Comparison of ENCODE assay signal across 12 cellular contexts in genomic region chr1:27574001-27574781, GRCh38. TPM values are rescaled to one million over a fixed set of nuclear protein-coding genes. Genes with fewer than 3 reads are reported as not detected.
DNase-seq lines count a peak whose midpoint lies in the region; ATAC-seq, FAIRE-seq and TF ChIP-seq lines count a peak whose summit lies in the region.
"Had no signal": no experiment of that assay in that cellular context is flagged by ENCODE, and none has a peak within 500 bp of the region (broad histone marks: within the 10 kb centered on the region; RNA-seq: fewer than 3 reads in every experiment).

No MANE protein-coding gene starts in this region.

- H3K4me3 Mint-ChIP-seq in endodermal cell = peak overlapping the region; percentile 47
- H3K4me3 Mint-ChIP-seq in nephron progenitor cell = peak overlapping the region; percentile 68

- ATAC-seq in Right ventricle myocardium inferior = no peak
- ATAC-seq in GM21528 (IDR thresholded peaks at IDR 0.05; ENCODE audit: low FRiP score, unreplicated experiment) = no peak

- DNase-seq in left ventricle myocardium inferior (peak; percentile 48), Right ventricle myocardium inferior (ENCODE audit: missing footprints) (no peak), endodermal cell (no peak), nephron progenitor cell (no peak), uterus (peak in 1 of 2 donors; percentile 43), GM20000 (ENCODE audit: low spot score) (no peak), H54 (ENCODE audit: insufficient read length, low spot score) (no peak)
- DNase-seq: cortex of kidney, SHP77 treated with DMSO at 0.1 percent for 48 hours had no signal

- 80 to 81% methylated on average over 7 to 8 of the region's 8 CpGs for WGBS in endodermal cell (ENCODE audit: insufficient coverage in 1 of 2, insufficient read length in 1 of 2), 2 experiments

- peak overlapping the region; percentile 60 for H3K9ac ChIP-seq in endodermal cell (ENCODE audit: extremely low read depth, low read length, poor library complexity, severe bottlenecking)

- no peaks in the 10 kb centered on the region for H3K9me3 Mint-ChIP-seq in endodermal cell
- no peaks in the 10 kb centered on the region for H3K9me3 Mint-ChIP-seq in nephron progenitor cell

- H3K27ac ChIP-seq in left ventricle myocardium inferior (replicated peaks) = peak overlapping the region; percentile 97
- peak overlapping the region; percentile 71 for H3K27ac ChIP-seq in endodermal cell (ENCODE audit: low read depth, low read length)
- H3K27ac ChIP-seq in uterus = peak overlapping the region; percentile 94 to 97
- H3K27ac ChIP-seq: C4-2B had no signal

- peaks cover 97% of the 10 kb centered on the region for H3K4me1 ChIP-seq in left ventricle myocardium inferior
- peaks cover 47% of the 10 kb centered on the region for H3K4me1 ChIP-seq in endodermal cell (ENCODE audit: control insufficient read depth, insufficient read depth, low read length)
- peaks cover 16 to 60% of the 10 kb centered on the region in 2 donors for H3K4me1 ChIP-seq in uterus

- H3K36me3 ChIP-seq in left ventricle myocardium inferior (no peaks in the 10 kb centered on the region), endodermal cell (ENCODE audit: control insufficient read depth, insufficient read depth, low read length) (no peaks in the 10 kb centered on the region), uterus (no peaks in the 10 kb centered on the region)

- TF ChIP-seq POLR2A in uterus (IDR thresholded peaks at IDR 0.05) = no peak
- no peak for TF ChIP-seq POLR2A in H54 (IDR thresholded peaks at IDR 0.05; ENCODE audit: low read depth, low read length)

- no peak for FAIRE-seq in H54 (lab: Jason Lieb, UNC)
- FAIRE-seq: GM12891 had no signal

- no peaks in the 10 kb centered on the region for H3K9me3 ChIP-seq in left ventricle myocardium inferior (replicated peaks)
- H3K9me3 ChIP-seq in endodermal cell (ENCODE audit: control insufficient read depth, low read length) = no peaks in the 10 kb centered on the region
- H3K9me3 ChIP-seq in uterus = no peaks in the 10 kb centered on the region

- H3K27me3 ChIP-seq in left ventricle myocardium inferior (ENCODE audit: low read depth) (no peaks in the 10 kb centered on the region), endodermal cell (ENCODE audit: control insufficient read depth, insufficient read depth, low read length, poor library complexity, severe bottlenecking) (no peaks in the 10 kb centered on the region), uterus (no peaks in the 10 kb centered on the region)

- H3K36me3 Mint-ChIP-seq in endodermal cell (ENCODE audit: low read depth) = no peaks in the 10 kb centered on the region
- H3K36me3 Mint-ChIP-seq in nephron progenitor cell (ENCODE audit: low read depth) = no peaks in the 10 kb centered on the region

- H3K27me3 Mint-ChIP-seq in endodermal cell (ENCODE audit: insufficient read depth) (no peaks in the 10 kb centered on the region), nephron progenitor cell (ENCODE audit: low read depth, poor library complexity) (no peaks in the 10 kb centered on the region)

- intact Hi-C loops in left ventricle myocardium inferior (cut with micrococcal nuclease) (no loop called here), Right ventricle myocardium inferior (cut with DNase I) (no loop called here), uterus (cut with DNase I; ENCODE audit: low total_unique reads) (no loop called here)

- H3K4me1 Mint-ChIP-seq in endodermal cell = peaks cover 61% of the 10 kb centered on the region
- peaks cover 74% of the 10 kb centered on the region for H3K4me1 Mint-ChIP-seq in nephron progenitor cell

- TF ChIP-seq CTCF in left ventricle myocardium inferior (IDR thresholded peaks at IDR 0.05; ENCODE audit: borderline replicate concordance) (no peak), endodermal cell (conservative IDR thresholded peaks at IDR 0.05) (no peak), nephron progenitor cell (IDR thresholded peaks at IDR 0.05) (no peak), uterus (IDR thresholded peaks at IDR 0.05) (no peak), GM20000 (IDR thresholded peaks at IDR 0.05; ENCODE audit: extremely low read depth, missing control alignments) (no peak)

- H3K4me3 ChIP-seq in left ventricle myocardium inferior = peak overlapping the region; percentile 66
- H3K4me3 ChIP-seq in endodermal cell (ENCODE audit: low read length) = peak overlapping the region; percentile 63
- H3K4me3 ChIP-seq in uterus = no peak overlapping the region

- H3K27ac Mint-ChIP-seq in endodermal cell = peak overlapping the region; percentile 91
- peak overlapping the region; percentile 99 for H3K27ac Mint-ChIP-seq in nephron progenitor cell

RNA-seq across cellular contexts. Expression of gene AHDC1, which starts 29.8 kb away (rescaled TPM):
- total RNA-seq in left ventricle myocardium inferior (40.1 TPM), Right ventricle myocardium inferior (51.2 TPM), endodermal cell (10 to 100 TPM; 39.3 to 41.2 TPM), uterus (100 to 1,000 TPM in 1 of 4 donors, 10 to 100 TPM in 3; 11.2 to 179 (median 50.7) TPM)
- polyA plus RNA-seq in endodermal cell (2013, experiment 1 of 2) = 52.1 TPM
- polyA plus RNA-seq in endodermal cell (2013, experiment 2 of 2) = 50.1 TPM

Comparison
In these comparisons a context has a peak if more than half of its experiments do, and no peak if none do; other contexts are left out.
1. H3K4me3 ChIP-seq: peak in left ventricle myocardium inferior (single experiment) and endodermal cell (single experiment); none in uterus (0 of 2).
2. Peak in every context shown above with its lines, with median percentiles within 50 percentile points of each other: H3K27ac ChIP-seq.